In the genomic region with DNA sequence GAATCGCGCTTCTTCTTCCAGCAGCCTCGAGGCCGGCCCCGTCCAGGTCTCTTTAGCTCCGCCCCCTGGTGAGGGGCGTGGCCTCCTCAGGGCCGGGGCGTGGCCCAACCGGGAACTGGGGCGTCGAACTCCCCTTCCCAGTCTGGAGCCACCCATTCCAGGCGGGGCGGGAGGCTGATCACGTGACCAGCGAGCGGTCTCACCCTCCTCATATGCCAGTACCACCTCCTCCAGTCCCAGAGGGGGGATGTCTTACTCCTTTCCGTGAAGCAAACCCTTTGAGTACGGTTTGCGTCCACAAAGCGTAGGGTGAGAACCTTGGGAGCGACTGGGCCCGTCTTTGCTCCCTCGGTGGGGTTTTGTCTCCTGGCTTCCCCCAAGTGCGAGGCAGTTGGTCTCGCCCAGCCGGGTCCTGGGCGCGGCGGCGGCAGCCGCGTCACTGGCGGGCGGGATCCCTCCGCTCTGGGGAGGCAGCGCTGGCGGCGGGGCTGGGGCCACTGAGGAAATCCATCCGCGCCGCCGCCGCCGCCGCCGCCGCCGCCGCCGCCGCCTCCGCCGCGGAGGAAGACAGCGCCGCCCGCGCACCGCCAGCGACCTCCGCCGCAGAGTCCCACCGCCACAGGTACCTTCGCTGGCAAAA, we compare ENCODE assay signal across 1 cellular context.
TF ChIP-seq lines count a peak whose summit lies in the region.

A gene (plus strand): TSS at position 439 of the 640 bp plus-strand sequence. CDS start 2,526 bp downstream, outside the sequence.

TF ChIP-seq in H1, 55 proteins besides CTCF, POLR2A, EP300 and RAD21:
- TF ChIP-seq, protein P1, sequence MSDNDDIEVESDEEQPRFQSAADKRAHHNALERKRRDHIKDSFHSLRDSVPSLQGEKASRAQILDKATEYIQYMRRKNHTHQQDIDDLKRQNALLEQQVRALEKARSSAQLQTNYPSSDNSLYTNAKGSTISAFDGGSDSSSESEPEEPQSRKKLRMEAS (IDR thresholded peaks at IDR 0.05) = peak; percentile 65
- TF ChIP-seq BCL11A (IDR thresholded peaks at IDR 0.05; ENCODE audit: low read depth in 2 of 2, low read length in 2 of 2) (no peak), ASH2L (IDR thresholded peaks at IDR 0.05; ENCODE audit: low read length) (peak; percentile 90), CHD2 (IDR thresholded peaks at IDR 0.05; ENCODE audit: low read length) (peak; percentile 91), SAP30 (IDR thresholded peaks at IDR 0.05; ENCODE audit: insufficient read depth, insufficient replicate concordance, low read length) (no peak), SRF (IDR thresholded peaks at IDR 0.05; ENCODE audit: low read depth, low read length) (0 out of 2 replicates have a peak, but pooled peaks have one; percentile 3), RFX5 (IDR thresholded peaks at IDR 0.05; ENCODE audit: borderline replicate concordance, low read depth, low read length) (no peak), GTF2F1 (IDR thresholded peaks at IDR 0.05; ENCODE audit: borderline replicate concordance, low read depth, low read length) (peak; percentile 87), BRCA1 (IDR thresholded peaks at IDR 0.05; ENCODE audit: low read depth, low read length) (peak; percentile 49; the same call in 1 of the 2 replicates), RXRA (IDR thresholded peaks at IDR 0.05; ENCODE audit: insufficient read depth, low read depth, low read length) (no peak), CTBP2 (IDR thresholded peaks at IDR 0.05; ENCODE audit: borderline replicate concordance, insufficient read depth, insufficient read length, low read length) (no peak), TCF12 (IDR thresholded peaks at IDR 0.05; ENCODE audit: low read depth, low read length) (0 out of 2 replicates have a peak, but pooled peaks have one; percentile 9), NANOG (IDR thresholded peaks at IDR 0.05; ENCODE audit: insufficient read depth, low read depth, low read length, poor library complexity, severe bottlenecking) (no peak), KDM1A (IDR thresholded peaks at IDR 0.05; ENCODE audit: borderline replicate concordance, low read length) (no peak), SUZ12 (IDR thresholded peaks at IDR 0.05; ENCODE audit: low read length) (no peak), RBBP5 (IDR thresholded peaks at IDR 0.05; ENCODE audit: borderline replicate concordance, low read depth, low read length) (0 out of 2 replicates have a peak, but pooled peaks have one; percentile 36), SP1 (IDR thresholded peaks at IDR 0.05; ENCODE audit: low read depth, low read length) (peak; percentile 70; the same call in 1 of the 2 replicates), EZH2 (IDR thresholded peaks at IDR 0.05; ENCODE audit: low read depth, low read length, severe bottlenecking) (no peak), SIRT6 (IDR thresholded peaks at IDR 0.05; ENCODE audit: low read length) (no peak), GABPA (IDR thresholded peaks at IDR 0.05; ENCODE audit: borderline replicate concordance, insufficient read depth, low read length) (0 out of 2 replicates have a peak, but pooled peaks have one; percentile 57), TAF7 (optimal IDR thresholded peaks at IDR 0.05; ENCODE audit: borderline replicate concordance, low read depth, low read length) (peak; percentile 62), EGR1 (IDR thresholded peaks at IDR 0.05; ENCODE audit: borderline replicate concordance, low read depth, low read length) (0 out of 2 replicates have a peak, but pooled peaks have one; percentile 60), SIN3A (conservative IDR thresholded peaks at IDR 0.05 in 1 of 2, IDR thresholded peaks at IDR 0.05 in 1 of 2; ENCODE audit: low read depth in 1 of 2, low read length in 2 of 2) (peak; percentile 68 to 88; a peak in 2 of 4 replicates), CBX8 (IDR thresholded peaks at IDR 0.05; ENCODE audit: borderline replicate concordance, low read depth, low read length) (no peak), CREB1 (IDR thresholded peaks at IDR 0.05) (peak; percentile 91), KDM5A (IDR thresholded peaks at IDR 0.05; ENCODE audit: low read length) (0 out of 2 replicates have a peak, but pooled peaks have one; percentile 36), SIX5 (IDR thresholded peaks at IDR 0.05; ENCODE audit: low read depth, low read length) (peak; percentile 36; the same call in 1 of the 2 replicates), KDM4A (IDR thresholded peaks at IDR 0.05; ENCODE audit: low read depth, low read length, severe bottlenecking) (no peak), TEAD4 (IDR thresholded peaks at IDR 0.05; ENCODE audit: low read depth, low read length) (0 out of 2 replicates have a peak, but pooled peaks have one; percentile 5), JUN (IDR thresholded peaks at IDR 0.05; ENCODE audit: low read depth, low read length) (no peak), CHD1 (IDR thresholded peaks at IDR 0.05; ENCODE audit: low read depth, low read length) (peak; percentile 98), MAFK (IDR thresholded peaks at IDR 0.05; ENCODE audit: low read depth, low read length) (no peak), SP4 (IDR thresholded peaks at IDR 0.05; ENCODE audit: low read length) (peak; percentile 93; the same call in 1 of the 2 replicates), JUND (IDR thresholded peaks at IDR 0.05; ENCODE audit: low read length) (peak; percentile 98), TBP (IDR thresholded peaks at IDR 0.05; ENCODE audit: low read depth, low read length) (peak; percentile 59), PHF8 (conservative IDR thresholded peaks at IDR 0.05; ENCODE audit: low read depth, low read length) (peak; percentile 49; the same call in 1 of the 2 replicates), YY1 (IDR thresholded peaks at IDR 0.05; ENCODE audit: low read depth, low read length) (peak; percentile 48; the same call in 1 of the 2 replicates), TAF1 (IDR thresholded peaks at IDR 0.05; ENCODE audit: low read depth, low read length) (peak; percentile 76)
- TF ChIP-seq, protein P2, sequence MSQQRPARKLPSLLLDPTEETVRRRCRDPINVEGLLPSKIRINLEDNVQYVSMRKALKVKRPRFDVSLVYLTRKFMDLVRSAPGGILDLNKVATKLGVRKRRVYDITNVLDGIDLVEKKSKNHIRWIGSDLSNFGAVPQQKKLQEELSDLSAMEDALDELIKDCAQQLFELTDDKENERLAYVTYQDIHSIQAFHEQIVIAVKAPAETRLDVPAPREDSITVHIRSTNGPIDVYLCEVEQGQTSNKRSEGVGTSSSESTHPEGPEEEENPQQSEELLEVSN (IDR thresholded peaks at IDR 0.05) = peak; percentile 55; the same call in 1 of the 2 replicates
- TF ChIP-seq, protein P3, sequence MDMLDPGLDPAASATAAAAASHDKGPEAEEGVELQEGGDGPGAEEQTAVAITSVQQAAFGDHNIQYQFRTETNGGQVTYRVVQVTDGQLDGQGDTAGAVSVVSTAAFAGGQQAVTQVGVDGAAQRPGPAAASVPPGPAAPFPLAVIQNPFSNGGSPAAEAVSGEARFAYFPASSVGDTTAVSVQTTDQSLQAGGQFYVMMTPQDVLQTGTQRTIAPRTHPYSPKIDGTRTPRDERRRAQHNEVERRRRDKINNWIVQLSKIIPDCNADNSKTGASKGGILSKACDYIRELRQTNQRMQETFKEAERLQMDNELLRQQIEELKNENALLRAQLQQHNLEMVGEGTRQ (IDR thresholded peaks at IDR 0.05; ENCODE audit: low read length) = peak; percentile 96
- TF ChIP-seq, protein P4, sequence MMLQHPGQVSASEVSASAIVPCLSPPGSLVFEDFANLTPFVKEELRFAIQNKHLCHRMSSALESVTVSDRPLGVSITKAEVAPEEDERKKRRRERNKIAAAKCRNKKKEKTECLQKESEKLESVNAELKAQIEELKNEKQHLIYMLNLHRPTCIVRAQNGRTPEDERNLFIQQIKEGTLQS (IDR thresholded peaks at IDR 0.05; ENCODE audit: insufficient read depth, low read depth, low read length) = peak; percentile 71; the same call in 1 of the 2 replicates
- TF ChIP-seq, protein P5, sequence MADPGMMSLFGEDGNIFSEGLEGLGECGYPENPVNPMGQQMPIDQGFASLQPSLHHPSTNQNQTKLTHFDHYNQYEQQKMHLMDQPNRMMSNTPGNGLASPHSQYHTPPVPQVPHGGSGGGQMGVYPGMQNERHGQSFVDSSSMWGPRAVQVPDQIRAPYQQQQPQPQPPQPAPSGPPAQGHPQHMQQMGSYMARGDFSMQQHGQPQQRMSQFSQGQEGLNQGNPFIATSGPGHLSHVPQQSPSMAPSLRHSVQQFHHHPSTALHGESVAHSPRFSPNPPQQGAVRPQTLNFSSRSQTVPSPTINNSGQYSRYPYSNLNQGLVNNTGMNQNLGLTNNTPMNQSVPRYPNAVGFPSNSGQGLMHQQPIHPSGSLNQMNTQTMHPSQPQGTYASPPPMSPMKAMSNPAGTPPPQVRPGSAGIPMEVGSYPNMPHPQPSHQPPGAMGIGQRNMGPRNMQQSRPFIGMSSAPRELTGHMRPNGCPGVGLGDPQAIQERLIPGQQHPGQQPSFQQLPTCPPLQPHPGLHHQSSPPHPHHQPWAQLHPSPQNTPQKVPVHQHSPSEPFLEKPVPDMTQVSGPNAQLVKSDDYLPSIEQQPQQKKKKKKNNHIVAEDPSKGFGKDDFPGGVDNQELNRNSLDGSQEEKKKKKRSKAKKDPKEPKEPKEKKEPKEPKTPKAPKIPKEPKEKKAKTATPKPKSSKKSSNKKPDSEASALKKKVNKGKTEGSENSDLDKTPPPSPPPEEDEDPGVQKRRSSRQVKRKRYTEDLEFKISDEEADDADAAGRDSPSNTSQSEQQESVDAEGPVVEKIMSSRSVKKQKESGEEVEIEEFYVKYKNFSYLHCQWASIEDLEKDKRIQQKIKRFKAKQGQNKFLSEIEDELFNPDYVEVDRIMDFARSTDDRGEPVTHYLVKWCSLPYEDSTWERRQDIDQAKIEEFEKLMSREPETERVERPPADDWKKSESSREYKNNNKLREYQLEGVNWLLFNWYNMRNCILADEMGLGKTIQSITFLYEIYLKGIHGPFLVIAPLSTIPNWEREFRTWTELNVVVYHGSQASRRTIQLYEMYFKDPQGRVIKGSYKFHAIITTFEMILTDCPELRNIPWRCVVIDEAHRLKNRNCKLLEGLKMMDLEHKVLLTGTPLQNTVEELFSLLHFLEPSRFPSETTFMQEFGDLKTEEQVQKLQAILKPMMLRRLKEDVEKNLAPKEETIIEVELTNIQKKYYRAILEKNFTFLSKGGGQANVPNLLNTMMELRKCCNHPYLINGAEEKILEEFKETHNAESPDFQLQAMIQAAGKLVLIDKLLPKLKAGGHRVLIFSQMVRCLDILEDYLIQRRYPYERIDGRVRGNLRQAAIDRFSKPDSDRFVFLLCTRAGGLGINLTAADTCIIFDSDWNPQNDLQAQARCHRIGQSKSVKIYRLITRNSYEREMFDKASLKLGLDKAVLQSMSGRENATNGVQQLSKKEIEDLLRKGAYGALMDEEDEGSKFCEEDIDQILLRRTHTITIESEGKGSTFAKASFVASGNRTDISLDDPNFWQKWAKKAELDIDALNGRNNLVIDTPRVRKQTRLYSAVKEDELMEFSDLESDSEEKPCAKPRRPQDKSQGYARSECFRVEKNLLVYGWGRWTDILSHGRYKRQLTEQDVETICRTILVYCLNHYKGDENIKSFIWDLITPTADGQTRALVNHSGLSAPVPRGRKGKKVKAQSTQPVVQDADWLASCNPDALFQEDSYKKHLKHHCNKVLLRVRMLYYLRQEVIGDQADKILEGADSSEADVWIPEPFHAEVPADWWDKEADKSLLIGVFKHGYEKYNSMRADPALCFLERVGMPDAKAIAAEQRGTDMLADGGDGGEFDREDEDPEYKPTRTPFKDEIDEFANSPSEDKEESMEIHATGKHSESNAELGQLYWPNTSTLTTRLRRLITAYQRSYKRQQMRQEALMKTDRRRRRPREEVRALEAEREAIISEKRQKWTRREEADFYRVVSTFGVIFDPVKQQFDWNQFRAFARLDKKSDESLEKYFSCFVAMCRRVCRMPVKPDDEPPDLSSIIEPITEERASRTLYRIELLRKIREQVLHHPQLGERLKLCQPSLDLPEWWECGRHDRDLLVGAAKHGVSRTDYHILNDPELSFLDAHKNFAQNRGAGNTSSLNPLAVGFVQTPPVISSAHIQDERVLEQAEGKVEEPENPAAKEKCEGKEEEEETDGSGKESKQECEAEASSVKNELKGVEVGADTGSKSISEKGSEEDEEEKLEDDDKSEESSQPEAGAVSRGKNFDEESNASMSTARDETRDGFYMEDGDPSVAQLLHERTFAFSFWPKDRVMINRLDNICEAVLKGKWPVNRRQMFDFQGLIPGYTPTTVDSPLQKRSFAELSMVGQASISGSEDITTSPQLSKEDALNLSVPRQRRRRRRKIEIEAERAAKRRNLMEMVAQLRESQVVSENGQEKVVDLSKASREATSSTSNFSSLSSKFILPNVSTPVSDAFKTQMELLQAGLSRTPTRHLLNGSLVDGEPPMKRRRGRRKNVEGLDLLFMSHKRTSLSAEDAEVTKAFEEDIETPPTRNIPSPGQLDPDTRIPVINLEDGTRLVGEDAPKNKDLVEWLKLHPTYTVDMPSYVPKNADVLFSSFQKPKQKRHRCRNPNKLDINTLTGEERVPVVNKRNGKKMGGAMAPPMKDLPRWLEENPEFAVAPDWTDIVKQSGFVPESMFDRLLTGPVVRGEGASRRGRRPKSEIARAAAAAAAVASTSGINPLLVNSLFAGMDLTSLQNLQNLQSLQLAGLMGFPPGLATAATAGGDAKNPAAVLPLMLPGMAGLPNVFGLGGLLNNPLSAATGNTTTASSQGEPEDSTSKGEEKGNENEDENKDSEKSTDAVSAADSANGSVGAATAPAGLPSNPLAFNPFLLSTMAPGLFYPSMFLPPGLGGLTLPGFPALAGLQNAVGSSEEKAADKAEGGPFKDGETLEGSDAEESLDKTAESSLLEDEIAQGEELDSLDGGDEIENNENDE (IDR thresholded peaks at IDR 0.05; ENCODE audit: insufficient replicate concordance, low read length) = no peak
